Comparison of ENCODE assay signal across 15 cellular contexts in the genomic region with DNA sequence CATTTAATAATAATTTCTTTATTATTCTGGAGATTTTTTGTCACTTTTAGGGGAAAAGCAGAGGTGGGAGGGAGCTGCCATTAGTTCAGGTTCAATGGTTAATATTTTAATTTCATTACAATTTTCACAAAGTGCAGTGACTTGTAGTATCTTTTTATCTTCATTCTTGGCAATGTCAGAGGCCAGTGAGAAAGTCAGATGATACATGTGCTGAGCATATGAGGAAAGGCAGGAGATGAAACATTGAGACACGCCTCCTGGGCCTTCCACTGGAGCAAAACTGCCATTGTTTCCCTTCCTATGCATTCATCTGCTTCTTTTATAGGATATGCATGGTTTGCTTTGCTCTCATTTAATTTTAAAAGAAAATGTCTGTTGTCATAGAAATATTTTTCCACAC.
DNase-seq lines count a peak whose midpoint lies in the region; ATAC-seq, FAIRE-seq and TF ChIP-seq lines count a peak whose summit lies in the region.
"Had no signal": no experiment of that assay in that cellular context is flagged by ENCODE, and none has a peak within 500 bp of the region (broad histone marks: within the 10 kb centered on the region; RNA-seq: fewer than 3 reads in every experiment).

No MANE protein-coding gene starts in this region.

- H3K9ac ChIP-seq in HepG2 (ENCODE audit: insufficient read depth, low read depth, low read length) (no peak overlapping the region), K562 (ENCODE audit: insufficient read depth in 1 of 2, low read depth in 2 of 2, low read length in 2 of 2) (no peak overlapping the region), neural cell (ENCODE audit: low read length) (peak overlapping the region; percentile 62)

- H3K4me1 ChIP-seq in HepG2 (ENCODE audit: insufficient read depth, low read length) (no peaks in the 10 kb centered on the region), right lobe of liver (no peaks in the 10 kb centered on the region), K562 (replicated peaks in 1 of 2; ENCODE audit: control insufficient read depth in 2 of 2, insufficient read depth in 2 of 2, low read length in 2 of 2) (no peaks in the 10 kb centered on the region), testis (no peaks in the 10 kb centered on the region)
- H3K4me1 ChIP-seq: Caco-2, HAP-1 had no signal

- POLR2A ChIA-PET in HepG2 (lab: Yijun Ruan, JAX) (no interaction called here), K562 (lab: Yijun Ruan, JAX) (no interaction called here)

- no peaks in the 10 kb centered on the region for H4K20me1 ChIP-seq in HepG2 (ENCODE audit: insufficient read depth, low read length)
- no peaks in the 10 kb centered on the region for H4K20me1 ChIP-seq in K562 (replicated peaks; ENCODE audit: control insufficient read depth, insufficient read depth, low read length)
- no peaks in the 10 kb centered on the region for H4K20me1 ChIP-seq in neural cell (ENCODE audit: insufficient read depth)

- 8% methylated on average over 1 of the region's 1 CpG for WGBS in HepG2 (ENCODE audit: low lambda C conversion rate)
- WGBS in right lobe of liver (ENCODE audit: insufficient coverage, low coverage, low lambda C conversion rate, missing lambda C conversion rate): 62% methylated on average over 1 of the region's 1 CpG
- WGBS in K562 (ENCODE audit: insufficient coverage, low coverage, missing lambda C conversion rate): 0% methylated on average over 1 of the region's 1 CpG
- 80 to 91% methylated on average over 1 of the region's 1 CpG for WGBS in testis, 2 donors

- DNase-seq in HepG2 (ENCODE audit: low spot score) (no peak), right lobe of liver (no peak), K562 (ENCODE audit: extremely low read depth in 1 of 4, low spot score in 3 of 4) (no peak), testis (no peak)
- DNase-seq: Caco-2; CD8-positive, alpha-beta T cell; DMS153; DND-41; GOT3 had no signal

- TF ChIP-seq CTCF in HepG2 (CRISPR knock-in tag; IDR thresholded peaks at IDR 0.05) (no peak), right lobe of liver (IDR thresholded peaks at IDR 0.05) (no peak), K562 (IDR thresholded peaks at IDR 0.05 in 2 of 3, conservative IDR thresholded peaks at IDR 0.05 in 1 of 3; ENCODE audit: insufficient read depth in 2 of 3, low read depth in 1 of 3, low read length in 3 of 3) (no peak), neural cell (IDR thresholded peaks at IDR 0.05; ENCODE audit: poor library complexity, severe bottlenecking) (no peak), testis (IDR thresholded peaks at IDR 0.05) (no peak)

- no peak overlapping the region for H2AFZ ChIP-seq in HepG2 (ENCODE audit: low read length)
- no peak overlapping the region for H2AFZ ChIP-seq in K562 (ENCODE audit: low read depth, low read length)
- no peak overlapping the region for H2AFZ ChIP-seq in neural cell (ENCODE audit: low read depth, low read length)

- H3K9me3 ChIP-seq in HepG2 (ENCODE audit: low read length) (peaks cover 20% of the 10 kb centered on the region), right lobe of liver (peaks cover 0 to 4% (median 0%) of the 10 kb centered on the region in 4 donors), K562 (replicated peaks; ENCODE audit: control insufficient read depth, insufficient read depth, low read depth, low read length) (0 out of 2 replicates have a peak, but pooled peaks cover 2% of the 10 kb centered on the region), neural cell (ENCODE audit: low read length) (no peaks in the 10 kb centered on the region), testis (no peaks in the 10 kb centered on the region)
- H3K9me3 ChIP-seq: Caco-2, HAP-1 had no signal

- H3K27ac ChIP-seq in HepG2 (ENCODE audit: extremely low read length, insufficient read depth, low read length): no peak overlapping the region
- H3K27ac ChIP-seq in right lobe of liver: no peak overlapping the region
- no peak overlapping the region for H3K27ac ChIP-seq in K562 (ENCODE audit: extremely low read depth, low read depth, low read length)
- peak overlapping the region; percentile 95 for H3K27ac ChIP-seq in neural cell (ENCODE audit: low read length)
- no peak overlapping the region for H3K27ac ChIP-seq in testis

- intact Hi-C loops in HepG2 (cut with micrococcal nuclease; ENCODE audit: unreplicated experiment) (no loop called here), right lobe of liver (cut with DNase I) (no loop called here), K562 (cut with micrococcal nuclease) (no loop called here), testis (cut with DNase I; ENCODE audit: low total_unique reads) (no loop called here)

- CTCF ChIA-PET in HepG2 (lab: Yijun Ruan, JAX; ENCODE audit: low intra/inter-chr PET ratio, low total read pairs): no interaction called here
- CTCF ChIA-PET in K562 (lab: Yijun Ruan, JAX; ENCODE audit: low intra/inter-chr PET ratio): no interaction called here

- no peaks in the 10 kb centered on the region for H3K79me2 ChIP-seq in HepG2 (ENCODE audit: insufficient read depth, low read length)
- no peaks in the 10 kb centered on the region for H3K79me2 ChIP-seq in K562 (ENCODE audit: control insufficient read depth, insufficient read depth, low read length)
- no peaks in the 10 kb centered on the region for H3K79me2 ChIP-seq in neural cell (replicated peaks; ENCODE audit: insufficient read depth, low read length)

- no peak for ATAC-seq in HepG2
- no peak for ATAC-seq in right lobe of liver
- ATAC-seq in K562: no peak
- no peak for ATAC-seq in HG03196 (IDR thresholded peaks at IDR 0.05; ENCODE audit: unreplicated experiment)
- ATAC-seq: CD8-positive, alpha-beta T cell had no signal

- H3K9me2 ChIP-seq in neural cell (ENCODE audit: insufficient read depth, low read length): no peaks in the 10 kb centered on the region

- H3K36me3 ChIP-seq in HepG2 (replicated peaks in 1 of 2; ENCODE audit: control insufficient read depth in 1 of 2, insufficient read depth in 2 of 2, low read length in 2 of 2): no peaks in the 10 kb centered on the region
- H3K36me3 ChIP-seq in right lobe of liver: no peaks in the 10 kb centered on the region
- no peaks in the 10 kb centered on the region for H3K36me3 ChIP-seq in K562 (ENCODE audit: control insufficient read depth, insufficient read depth, low read length)
- H3K36me3 ChIP-seq in neural cell (ENCODE audit: insufficient read depth, low read length): peaks cover 6% of the 10 kb centered on the region
- H3K36me3 ChIP-seq in testis (ENCODE audit: low read depth, missing control alignments): no peaks in the 10 kb centered on the region
- H3K36me3 ChIP-seq: HAP-1 had no signal

- FAIRE-seq in HepG2 (lab: Jason Lieb, UNC) (no peak), K562 (lab: Jason Lieb, UNC) (no peak)
- FAIRE-seq: G401.6, GM12892, H54 had no signal

- in situ Hi-C loops in HepG2 (cut with HindIII; ENCODE audit: extremely low pct_ligation_motif_present, low pct_unique_long_range_greater_than_20kb): no loop called here
- in situ Hi-C loops in K562 (cut with MboI): no loop called here

- TF ChIP-seq RAD21 in HepG2 (CRISPR knock-in tag; IDR thresholded peaks at IDR 0.05) (no peak), K562 (CRISPR knock-in tag; conservative IDR thresholded peaks at IDR 0.05 in 1 of 2, IDR thresholded peaks at IDR 0.05 in 1 of 2) (no peak), neural cell (conservative IDR thresholded peaks at IDR 0.05) (no peak)

- peaks cover 24% of the 10 kb centered on the region for H3F3A ChIP-seq in neural cell (ENCODE audit: insufficient read depth, low read length, poor library complexity, severe bottlenecking)

- no peaks in the 10 kb centered on the region for H3K9me1 ChIP-seq in K562 (ENCODE audit: control insufficient read depth, insufficient read depth, low read length)

- H3K4me3 ChIP-seq in HepG2 (replicated peaks in 1 of 3; ENCODE audit: insufficient read depth in 1 of 3, low read depth in 2 of 3, low read length in 3 of 3) (no peak overlapping the region), right lobe of liver (no peak overlapping the region), K562 (no peak overlapping the region), neural cell (ENCODE audit: low read length) (peak overlapping the region; percentile 36), testis (no peak overlapping the region)
- H3K4me3 ChIP-seq: HAP-1 had no signal

- BruUV-seq in HepG2 (replicated peaks; lab: Mats Ljungman, UMichigan): no TSS peak
- BruUV-seq in K562 (replicated peaks; lab: Mats Ljungman, UMichigan): no TSS peak

- TF ChIP-seq EP300 in HepG2 (IDR thresholded peaks at IDR 0.05; ENCODE audit: low read depth in 2 of 2, low read length in 2 of 2) (no peak), HepG2 (CRISPR knock-in tag; IDR thresholded peaks at IDR 0.05; ENCODE audit: borderline replicate concordance) (no peak), K562 (IDR thresholded peaks at IDR 0.05; ENCODE audit: low read length) (no peak), neural cell (conservative IDR thresholded peaks at IDR 0.05; ENCODE audit: poor library complexity, severe bottlenecking) (no peak)

- H3K27me3 ChIP-seq in HepG2 (ENCODE audit: control insufficient read depth in 1 of 2, insufficient read depth in 2 of 2, low read length in 2 of 2) (peaks cover 2 to 17% of the 10 kb centered on the region in 2 experiments; a peak in 2 of 5 replicates), right lobe of liver (no peaks in the 10 kb centered on the region), K562 (ENCODE audit: control insufficient read depth in 2 of 2, insufficient read depth in 2 of 2, low read length in 2 of 2) (peaks cover 0 to 5% of the 10 kb centered on the region in 2 experiments; a peak in 1 of 5 replicates), neural cell (ENCODE audit: insufficient read depth, low read depth, low read length) (no peaks in the 10 kb centered on the region), testis (no peaks in the 10 kb centered on the region)

- no peak overlapping the region for H3K4me2 ChIP-seq in HepG2 (ENCODE audit: low read depth, low read length)
- H3K4me2 ChIP-seq in K562 (ENCODE audit: insufficient read depth, low read length): no peak overlapping the region
- H3K4me2 ChIP-seq in neural cell (ENCODE audit: low read length): no peak overlapping the region

- no peak for TF ChIP-seq POLR2A in HepG2 (IDR thresholded peaks at IDR 0.05; ENCODE audit: insufficient read depth in 1 of 2, low read depth in 2 of 2, low read length in 2 of 2)
- TF ChIP-seq POLR2A in right lobe of liver (IDR thresholded peaks at IDR 0.05): no peak
- no peak for TF ChIP-seq POLR2A in K562 (conservative IDR thresholded peaks at IDR 0.05)
- TF ChIP-seq POLR2A in testis (IDR thresholded peaks at IDR 0.05): no peak

TF ChIP-seq in HepG2, 621 proteins besides CTCF, POLR2A, EP300 and RAD21:
- TF ChIP-seq ZFP1 (CRISPR knock-in tag; IDR thresholded peaks at IDR 0.05) (no peak), ZNF317 (CRISPR knock-in tag; IDR thresholded peaks at IDR 0.05) (peak; percentile 99)

TF ChIP-seq in K562, 482 proteins besides CTCF, POLR2A, EP300 and RAD21 (continues in another document):
- no peak for TF ChIP-seq KDM1A (IDR thresholded peaks at IDR 0.05)
- TF ChIP-seq TRIM28 (IDR thresholded peaks at IDR 0.05): 0 out of 2 replicates have a peak, but pooled peaks have one; percentile 42

TF ChIP-seq in neural cell, 6 proteins besides CTCF, POLR2A, EP300 and RAD21:
- no peak for TF ChIP-seq EZH2 (IDR thresholded peaks at IDR 0.05; ENCODE audit: borderline replicate concordance, insufficient read depth, low read length, poor library complexity, severe bottlenecking)
- no peak for TF ChIP-seq TAF1 (IDR thresholded peaks at IDR 0.05; ENCODE audit: low read depth)
- no peak for TF ChIP-seq MXI1 (conservative IDR thresholded peaks at IDR 0.05; ENCODE audit: poor library complexity, severe bottlenecking)
